Comparison of ENCODE assay signal across 12 cellular contexts in genomic region chr12:48185181-48185919, GRCh38.
DNase-seq lines count a peak whose midpoint lies in the region; ATAC-seq and TF ChIP-seq lines count a peak whose summit lies in the region.
"Had no signal": no experiment of that assay in that cellular context is flagged by ENCODE, and none has a peak within 500 bp of the region (broad histone marks: within the 10 kb centered on the region; RNA-seq: fewer than 3 reads in every experiment).

No MANE protein-coding gene starts in this region.

- no peaks in the 10 kb centered on the region for H3K36me3 ChIP-seq in ACC112 (ENCODE audit: insufficient read depth, low read length)

- no peaks in the 10 kb centered on the region for H3K36me3 Mint-ChIP-seq in stimulated activated memory B cell treated with anti-CD40 and anti-IgM and Interleukin-4, amounts not matched to agents 10 μg/mL and 1 μg/mL and 100 μg/mL, for 72 hours

- in situ Hi-C loops in GM13977 (cut with MboI; ENCODE audit: low pct_unique_long_range_greater_than_20kb, low sequenced_read_pairs, unreplicated experiment): loop anchor here (25.0 kb wide), 1 partner anchor 427 kb away; no protein-coding TSS in a partner anchor

- no peak overlapping the region for H3K27ac ChIP-seq in ACC112 (ENCODE audit: low read depth, low read length)
- H3K27ac ChIP-seq: HL-60 had no signal

- no peak for TF ChIP-seq CTCF in GM13977 (IDR thresholded peaks at IDR 0.05; ENCODE audit: extremely low read depth, insufficient read depth, missing control alignments)

- H3K27ac Mint-ChIP-seq in stimulated activated memory B cell treated with anti-CD40 and anti-IgM and Interleukin-4, amounts not matched to agents 10 μg/mL and 1 μg/mL and 100 μg/mL, for 72 hours: no peak overlapping the region

- H3K79me2 ChIP-seq in ACC112 (ENCODE audit: control insufficient read depth, insufficient read depth, low read length, unreplicated experiment): no peaks in the 10 kb centered on the region

- no peaks in the 10 kb centered on the region for H3K9me3 Mint-ChIP-seq in stimulated activated memory B cell treated with anti-CD40 and anti-IgM and Interleukin-4, amounts not matched to agents 10 μg/mL and 1 μg/mL and 100 μg/mL, for 72 hours

- DNase-seq in GM13977 (ENCODE audit: low spot score) (peak; percentile 30), astrocyte of the hippocampus (ENCODE audit: low read depth, low spot score) (peak; percentile 4), left kidney (ENCODE audit: low read depth, low spot score) (peak; percentile 69), kidney glomerular epithelial cell (lab: John Stamatoyannopoulos, UW) (no peak), LoVo (ENCODE audit: low spot score) (no peak), DMS114 treated with DMSO at 0.1 percent for 48 hours (lab: John Stamatoyannopoulos, UW; ENCODE audit: unreplicated experiment) (no peak)
- DNase-seq: COR-L47, NCI-H2029 treated with DMSO at 0.1 percent for 48 hours, SHP77 treated with DMSO at 0.1 percent for 48 hours had no signal

- 0 out of 2 replicates have a peak overlapping the region, but pooled peaks have one; percentile 78 for H3K4me3 ChIP-seq in ACC112 (ENCODE audit: low read depth, low read length)

- H3K4me1 ChIP-seq in ACC112 (ENCODE audit: control insufficient read depth, insufficient read depth, low read length, unreplicated experiment): peaks cover 9% of the 10 kb centered on the region

- peaks cover 32% of the 10 kb centered on the region for H3K4me1 Mint-ChIP-seq in stimulated activated memory B cell treated with anti-CD40 and anti-IgM and Interleukin-4, amounts not matched to agents 10 μg/mL and 1 μg/mL and 100 μg/mL, for 72 hours

- H3K27me3 Mint-ChIP-seq in stimulated activated memory B cell treated with anti-CD40 and anti-IgM and Interleukin-4, amounts not matched to agents 10 μg/mL and 1 μg/mL and 100 μg/mL, for 72 hours: peaks cover 27% of the 10 kb centered on the region

- H3K27me3 ChIP-seq in ACC112 (ENCODE audit: insufficient read depth, low read length): peaks cover 38% of the 10 kb centered on the region

- no peak overlapping the region for H2AFZ ChIP-seq in ACC112 (ENCODE audit: low read length, unreplicated experiment)

- H3K4me3 Mint-ChIP-seq in stimulated activated memory B cell treated with anti-CD40 and anti-IgM and Interleukin-4, amounts not matched to agents 10 μg/mL and 1 μg/mL and 100 μg/mL, for 72 hours: no peak overlapping the region

- ATAC-seq in stimulated activated memory B cell treated with anti-CD40 and anti-IgM and Interleukin-4, amounts not matched to agents 10 μg/mL and 1 μg/mL and 100 μg/mL, for 72 hours: no peak

Comparison
In these comparisons a context has a peak if more than half of its experiments do, and no peak if none do; other contexts are left out.
1. DNase-seq: peak in GM13977 (single experiment), astrocyte of the hippocampus (single experiment) and left kidney (single experiment); none in kidney glomerular epithelial cell (single experiment), LoVo (single experiment) and DMS114 treated with DMSO at 0.1 percent for 48 hours (single experiment).